ENCODE assay signal across 32 cellular contexts in the genomic region with DNA sequence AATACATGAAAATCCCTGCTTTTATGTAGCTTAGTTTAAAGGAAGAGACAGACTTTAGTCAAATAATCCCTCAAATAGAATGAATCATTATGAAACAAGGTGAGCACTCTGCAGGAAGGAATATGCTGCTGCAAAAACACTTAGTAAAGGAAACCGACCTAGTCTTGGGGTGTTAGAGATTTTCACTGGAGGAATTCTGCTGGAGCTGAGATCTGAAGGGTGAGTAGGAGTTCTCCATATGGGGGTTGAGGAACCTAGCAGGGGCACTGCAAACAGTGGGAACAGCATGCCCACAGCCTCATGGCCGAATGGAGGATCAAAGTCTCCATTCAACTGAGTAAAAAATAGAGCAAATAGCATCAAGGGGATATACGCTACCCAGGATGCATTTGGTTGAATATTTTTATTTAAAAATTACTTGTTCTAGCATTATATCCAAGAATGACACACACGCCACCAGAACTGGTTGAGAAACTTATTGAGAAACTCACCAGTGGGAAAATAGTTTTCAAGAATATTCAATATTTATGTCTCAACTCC. TPM values are rescaled to one million over a fixed set of nuclear protein-coding genes. Genes with fewer than 3 reads are reported as not detected.
"Had no signal": no experiment of that assay in that cellular context is flagged by ENCODE, and none has a peak within 500 bp of the region (broad histone marks: within the 10 kb centered on the region; RNA-seq: fewer than 3 reads in every experiment).

No MANE protein-coding gene starts in this region.

- H3K4me1 ChIP-seq: heart right ventricle, suprapubic skin, transverse colon, upper lobe of right lung, uterus had no signal

- DNase-seq: cerebellar nuclear complex; dorsolateral prefrontal cortex; effector CD4-positive, alpha-beta T cell; foreskin melanocyte; glutamatergic neuron; heart right ventricle; hypothalamus; immature natural killer cell; islet precursor cell; mammary epithelial cell; mesendoderm; midbrain; naive thymus-derived CD4-positive, alpha-beta T cell; occipital lobe; ovary; stimulated activated CD4-positive, alpha-beta T cell treated with anti-CD3 and anti-CD28 coated beads, Interleukin-12 subunit alpha, Interleukin-12 subunit beta, amount 100 ng/mL, for 4 hours; stimulated activated CD4-positive, alpha-beta T cell treated with anti-CD3 and anti-CD28 coated beads, Interleukin-1b, Interleukin-23, amount 100 ng/mL, for 48 hours; stimulated activated CD4-positive, alpha-beta T cell treated with anti-CD3 and anti-CD28 coated beads, Interleukin-4, amount 100 ng/mL, for 1 hour; stimulated activated CD8-positive, alpha-beta memory T cell treated with anti-CD3 and anti-CD28 coated beads, Interleukin-4, amount 100 ng/mL, for 48 hours; stimulated activated naive CD4-positive, alpha-beta T cell; stimulated activated naive CD8-positive, alpha-beta T cell treated with anti-CD3 and anti-CD28 coated beads, Interleukin-15, amount 100 ng/mL, for 72 hours; transverse colon; upper lobe of right lung; uterus had no signal

- H3K4me3 ChIP-seq: dorsolateral prefrontal cortex, heart right ventricle, ovary, smooth muscle cell, suprapubic skin, transverse colon, upper lobe of right lung, uterus had no signal

- H3K36me3 Mint-ChIP-seq: immature natural killer cell; naive thymus-derived CD4-positive, alpha-beta T cell had no signal

- H3K4me3 Mint-ChIP-seq: immature natural killer cell; naive thymus-derived CD4-positive, alpha-beta T cell; stimulated activated naive CD8-positive, alpha-beta T cell treated with anti-CD3 and anti-CD28 coated beads, Interleukin-15, amount 100 ng/mL, for 72 hours had no signal

- H3K4me2 ChIP-seq: smooth muscle cell had no signal

- H3K9me3 Mint-ChIP-seq: immature natural killer cell; stimulated activated naive CD8-positive, alpha-beta T cell treated with anti-CD3 and anti-CD28 coated beads, Interleukin-15, amount 100 ng/mL, for 72 hours had no signal

- H3K27ac ChIP-seq: dorsolateral prefrontal cortex, heart right ventricle, ovary, suprapubic skin, transverse colon, upper lobe of right lung, uterus had no signal

- H3K36me3 ChIP-seq: heart right ventricle, ovary, suprapubic skin, transverse colon, upper lobe of right lung, uterus had no signal

- ATAC-seq: heart right ventricle; naive thymus-derived CD4-positive, alpha-beta T cell; sciatic nerve; stimulated activated naive CD8-positive, alpha-beta T cell treated with anti-CD3 and anti-CD28 coated beads, Interleukin-15, amount 100 ng/mL, for 72 hours had no signal

- H3K9me3 ChIP-seq: heart right ventricle, ovary, suprapubic skin, transverse colon, upper lobe of right lung, uterus had no signal

- H3K4me1 Mint-ChIP-seq: immature natural killer cell; naive thymus-derived CD4-positive, alpha-beta T cell; stimulated activated naive CD8-positive, alpha-beta T cell treated with anti-CD3 and anti-CD28 coated beads, Interleukin-15, amount 100 ng/mL, for 72 hours had no signal

- H3K27ac Mint-ChIP-seq: immature natural killer cell; naive thymus-derived CD4-positive, alpha-beta T cell; stimulated activated naive CD8-positive, alpha-beta T cell treated with anti-CD3 and anti-CD28 coated beads, Interleukin-15, amount 100 ng/mL, for 72 hours had no signal

- H3K27me3 ChIP-seq: ovary, uterus had no signal

RNA-seq across cellular contexts. Expression of a gene that starts 3.5 kb away (rescaled TPM):
- total RNA-seq: heart right ventricle; lower leg skin; mammary epithelial cell; naive thymus-derived CD4-positive, alpha-beta T cell; posterior vena cava; pulmonary artery endothelial cell; sciatic nerve; transverse colon had no signal
- polyA plus RNA-seq: esophagus; heart right ventricle; mammary epithelial cell; naive thymus-derived CD4-positive, alpha-beta T cell; neural cell had no signal

RNA-seq across cellular contexts. Expression of a gene that starts 39.8 kb away (rescaled TPM):
- total RNA-seq: naive thymus-derived CD4-positive, alpha-beta T cell; pulmonary artery endothelial cell had no signal
- polyA plus RNA-seq: immature natural killer cell; mammary epithelial cell; naive thymus-derived CD4-positive, alpha-beta T cell had no signal
